8 cellular contexts compared by ENCODE assay signal in the genomic region with DNA sequence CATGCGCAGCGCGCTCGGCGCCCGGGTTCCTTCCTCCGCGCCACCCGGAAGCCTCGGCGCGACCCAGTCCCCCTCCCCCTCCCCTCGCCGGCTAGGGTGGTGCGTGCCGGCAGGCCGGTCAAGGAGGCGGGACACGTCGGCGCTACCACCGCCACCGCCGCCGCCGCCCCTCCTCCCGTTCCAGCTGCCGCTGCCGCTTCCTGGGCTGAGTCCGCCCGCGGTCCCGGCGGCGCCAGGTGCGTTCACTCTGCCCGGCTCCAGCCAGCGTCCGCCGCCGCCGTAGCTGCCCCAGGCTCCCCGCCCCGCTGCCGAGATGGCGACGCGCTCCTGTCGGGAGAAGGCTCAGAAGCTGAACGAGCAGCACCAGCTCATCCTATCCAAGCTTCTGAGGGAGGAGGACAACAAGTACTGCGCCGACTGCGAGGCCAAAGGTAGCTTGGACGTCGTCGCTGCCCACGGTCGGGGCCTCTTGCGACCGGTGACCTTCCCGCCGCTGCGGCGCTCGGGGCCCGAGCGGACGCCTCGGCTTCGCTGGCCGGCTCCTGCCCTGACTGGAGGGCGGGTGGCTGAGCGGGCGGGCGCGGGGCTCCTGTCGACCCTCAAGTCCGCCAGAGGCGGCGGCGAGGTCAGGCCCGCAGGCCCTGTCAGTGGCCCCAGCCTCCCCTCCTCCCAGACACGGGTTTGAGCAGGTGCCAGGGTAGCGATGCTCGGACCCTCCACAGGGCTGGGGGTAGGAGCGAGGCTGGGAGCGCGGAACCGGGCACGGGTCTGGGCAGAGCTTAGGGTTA. TPM values are rescaled to one million over a fixed set of nuclear protein-coding genes. Genes with fewer than 3 reads are reported as not detected.
A peak's percentile ranks its signal among the peaks of the same experiment; 100 is the strongest.
DNase-seq lines count a peak whose midpoint lies in the region; TF ChIP-seq lines count a peak whose summit lies in the region.

A gene (plus strand): TSS at position 173 of the 788 bp plus-strand sequence. CDS start 141 bp downstream, at position 314.

- no peaks in the 10 kb centered on the region for H3K79me1 ChIP-seq in H9 (ENCODE audit: insufficient read depth, low read depth, low read length, poor library complexity, severe bottlenecking)

- H2BK12ac ChIP-seq in H9 (ENCODE audit: insufficient read length, low read depth, low read length), result no peak within 1 kb of the TSS

- TF ChIP-seq CTCF in H9 (conservative IDR thresholded peaks at IDR 0.05), result peak; percentile 40; the same call in 2 of the 3 replicates
- no peak for TF ChIP-seq CTCF in fibroblast of villous mesenchyme (IDR thresholded peaks at IDR 0.05; ENCODE audit: insufficient read depth, low read depth, low read length)
- TF ChIP-seq CTCF in neural crest cell (conservative IDR thresholded peaks at IDR 0.05), result peak; percentile 45
- TF ChIP-seq CTCF in stomach (IDR thresholded peaks at IDR 0.05), result no peak

- intact Hi-C loops in stomach (cut with DNase I; ENCODE audit: low total_unique reads), result no loop called here

- H3K27me3 ChIP-seq in H9 (ENCODE audit: insufficient read depth, low read length) (no peaks in the 10 kb centered on the region), stomach (no peaks in the 10 kb centered on the region)

- H3K27ac ChIP-seq in H9 (ENCODE audit: insufficient read length, low read depth, low read length), result no peak within 1 kb of the TSS
- peak within 1 kb of the TSS; percentile 92 to 96 (median 96) for H3K27ac ChIP-seq in stomach

- H3K4me1 ChIP-seq in H9 (ENCODE audit: insufficient read depth, low read length) (no peaks in the 10 kb centered on the region; the same call in 1 of the 2 replicates), stomach (peaks cover 18 to 60% (median 41%) of the 10 kb centered on the region in 4 donors)

- H3K4me3 Mint-ChIP-seq in H9 (peak within 1 kb of the TSS; percentile 80 to 88), neural crest cell (peak within 1 kb of the TSS; percentile 91)

- H3K36me3 Mint-ChIP-seq in H9 (ENCODE audit: insufficient read depth in 1 of 3, low read depth in 3 of 3) (no peaks in the 10 kb centered on the region; a peak in 1 of 7 replicates), neural crest cell (ENCODE audit: low read depth) (no peaks in the 10 kb centered on the region)

- H3K27ac Mint-ChIP-seq in H9 (peak within 1 kb of the TSS; percentile 91 to 93 (median 93)), neural crest cell (ENCODE audit: unreplicated experiment) (peak within 1 kb of the TSS; percentile 3)

- peak in 1 of 4 donors; percentile 87 for TF ChIP-seq POLR2A in stomach (IDR thresholded peaks at IDR 0.05)

- H2BK5ac ChIP-seq in H9 (ENCODE audit: insufficient read length, low read length), result no peak within 1 kb of the TSS

- no peak within 1 kb of the TSS for H4K91ac ChIP-seq in H9 (ENCODE audit: insufficient read length, low read depth, low read length)

- H3K9me3 Mint-ChIP-seq in H9 (no peaks in the 10 kb centered on the region; a peak in 1 of 5 replicates), neural crest cell (no peaks in the 10 kb centered on the region)

- no peaks in the 10 kb centered on the region for H3K36me3 ChIP-seq in stomach

- H3K9me3 ChIP-seq in H9 (ENCODE audit: control insufficient read depth, low read depth, low read length) (no peaks in the 10 kb centered on the region), stomach (no peaks in the 10 kb centered on the region)

- H2BK15ac ChIP-seq in H9 (ENCODE audit: low read depth, low read length), result no peak within 1 kb of the TSS

- H3K4ac ChIP-seq in H9 (ENCODE audit: low read depth, low read length), result no peak within 1 kb of the TSS

- H3K14ac ChIP-seq in H9 (ENCODE audit: insufficient read depth, low read length), result peak within 1 kb of the TSS; percentile 95

- H3K4me2 ChIP-seq in H9 (ENCODE audit: insufficient read depth, insufficient read length, low read length), result peak within 1 kb of the TSS; percentile 65

- no peak within 1 kb of the TSS for H2AK5ac ChIP-seq in H9 (ENCODE audit: insufficient read length, low read length)

- H3K79me2 ChIP-seq in H9 (ENCODE audit: insufficient read depth, low read length), result peaks cover 5% of the 10 kb centered on the region; the same call in 1 of the 2 replicates

- H2AFZ ChIP-seq in H9 (ENCODE audit: low read length), result peak within 1 kb of the TSS; percentile 70

- H3K4me1 Mint-ChIP-seq in H9 (peaks cover 37 to 40% of the 10 kb centered on the region in 2 experiments), neural crest cell (peaks cover 38% of the 10 kb centered on the region)

- H3K4me3 ChIP-seq in fibroblast of villous mesenchyme (ENCODE audit: low read depth, low read length) (peak within 1 kb of the TSS; percentile 83), stomach (peak within 1 kb of the TSS; percentile 70 to 89 (median 82))

- DNase-seq in GDM1 (lab: John Stamatoyannopoulos, UW), result peak; percentile 89
- peak; percentile 95 for DNase-seq in H9
- DNase-seq in M059J (ENCODE audit: low read depth), result peak; percentile 91
- peak; percentile 78 for DNase-seq in SHP77 treated with DMSO at 0.1 percent for 48 hours (lab: John Stamatoyannopoulos, UW)
- DNase-seq in activated gamma-delta T cell treated with Interleukin-2 at 50 U/mL for 16 hours, result peak; percentile 95
- peak; percentile 89 for DNase-seq in fibroblast of villous mesenchyme (ENCODE audit: low read depth)
- DNase-seq in neural crest cell (ENCODE audit: low read depth, low spot score), result peak; percentile 92
- DNase-seq in stomach, result peak; percentile 97

- no peak for TF ChIP-seq EP300 in stomach (IDR thresholded peaks at IDR 0.05)

- H3K9ac ChIP-seq in H9 (ENCODE audit: extremely low read depth, insufficient read length, low read length), result peak within 1 kb of the TSS; percentile 87

- H2BK20ac ChIP-seq in H9 (ENCODE audit: low read depth, low read length, poor library complexity, severe bottlenecking), result no peak within 1 kb of the TSS

- peaks cover 2% of the 10 kb centered on the region for H3K23me2 ChIP-seq in H9 (ENCODE audit: insufficient read length, low read depth, low read length, poor library complexity, severe bottlenecking)

- peak within 1 kb of the TSS; percentile 83 for H3K18ac ChIP-seq in H9 (ENCODE audit: insufficient read length, low read depth, low read length)

- no peak within 1 kb of the TSS for H4K8ac ChIP-seq in H9 (replicated peaks; ENCODE audit: insufficient read length, low read depth, low read length)

- H4K20me1 ChIP-seq in H9 (ENCODE audit: control insufficient read depth, insufficient read depth, insufficient read length), result no peaks in the 10 kb centered on the region

- H3K27me3 Mint-ChIP-seq in H9 (ENCODE audit: low read depth), result no peaks in the 10 kb centered on the region
- H3K27me3 Mint-ChIP-seq in neural crest cell (ENCODE audit: low read depth), result no peaks in the 10 kb centered on the region

- no peak within 1 kb of the TSS for H4K5ac ChIP-seq in H9 (ENCODE audit: insufficient read length, low read depth, low read length)

- WGBS in H9 (ENCODE audit: extremely low coverage, insufficient read length, low lambda C conversion rate), result no CpG with 5 or more reads among the region's 90 CpGs
- WGBS in stomach, 5 donors, result 0 to 1% (median 0%) methylated on average over 37 to 85 of the region's 90 CpGs

- no peak within 1 kb of the TSS for H3K23ac ChIP-seq in H9 (ENCODE audit: insufficient read length, low read depth, low read length)

- no peak within 1 kb of the TSS for H3K56ac ChIP-seq in H9 (ENCODE audit: insufficient read length, low read depth, low read length)

- no peak within 1 kb of the TSS for H3T11ph ChIP-seq in H9 (ENCODE audit: low read length)

- no peak within 1 kb of the TSS for H2BK120ac ChIP-seq in H9 (ENCODE audit: low read depth, low read length, poor library complexity, severe bottlenecking)

RNA-seq across cellular contexts. Expression of the gene that starts here (rescaled TPM):
- total RNA-seq in H9 (2021), result 29.3 TPM in 2 replicates
- 34.6 and 41.1 TPM in 2 replicates for total RNA-seq in M059J (2014; rRNA removed; shearing (Covaris generic))
- 20.0 and 20.3 TPM in 2 replicates for total RNA-seq in fibroblast of villous mesenchyme
- 29.7 and 30.5 TPM in 2 replicates for total RNA-seq in neural crest cell
- total RNA-seq in stomach, result 10 to 100 TPM; 13.4 to 65.3 (median 29.0) TPM
- 10 to 100 TPM; 19.0 to 45.2 (median 21.9) TPM for polyA plus RNA-seq in stomach

Comparison
In these comparisons a context has a peak if more than half of its experiments do, and no peak if none do; other contexts are left out.
1. CTCF ChIP-seq: peak in H9 (single experiment) and neural crest cell (single experiment); none in fibroblast of villous mesenchyme (single experiment) and stomach (0 of 7).
2. Peak in every context shown above with its lines, with median percentiles within 50 percentile points of each other: DNase-seq.